ENCODE assay signal across 9 cellular contexts in the genomic region with DNA sequence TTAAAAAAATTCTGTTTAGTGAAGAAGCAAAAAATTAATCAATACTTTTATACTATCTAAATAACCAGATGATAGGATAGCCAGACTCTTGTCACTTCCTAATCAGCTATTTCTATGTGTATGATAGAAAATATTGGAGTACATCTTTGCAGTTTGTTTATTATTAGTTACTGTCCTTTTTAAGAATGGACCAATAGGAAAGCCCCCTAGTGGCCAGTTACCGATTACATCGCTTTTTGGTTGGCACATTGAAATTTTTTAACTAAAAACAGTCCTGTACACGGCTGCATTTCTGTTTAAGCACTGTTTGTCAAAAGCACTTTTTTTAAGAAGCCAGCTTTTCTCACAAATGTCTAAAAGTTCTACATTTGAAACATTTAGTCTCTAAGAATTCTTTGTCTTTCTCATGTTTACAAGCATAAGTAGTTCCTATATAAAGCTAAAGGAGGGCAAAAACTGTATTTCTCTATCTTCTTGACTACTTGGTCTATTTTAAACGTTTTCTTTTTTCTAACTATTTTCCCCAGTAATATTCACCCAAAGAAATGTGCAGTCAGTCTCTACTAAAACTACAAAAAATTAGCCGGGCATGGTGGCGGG.
DNase-seq lines count a peak whose midpoint lies in the region; ATAC-seq, FAIRE-seq and TF ChIP-seq lines count a peak whose summit lies in the region.
"Had no signal": no experiment of that assay in that cellular context is flagged by ENCODE, and none has a peak within 500 bp of the region (broad histone marks: within the 10 kb centered on the region; RNA-seq: fewer than 3 reads in every experiment).

No MANE protein-coding gene starts in this region.

- TF ChIP-seq CTCF in AG09319 (IDR thresholded peaks at IDR 0.05; ENCODE audit: low read depth, low read length) (peak; percentile 68), GM13977 (IDR thresholded peaks at IDR 0.05; ENCODE audit: extremely low read depth, insufficient read depth, missing control alignments) (peak; percentile 60), endothelial cell (IDR thresholded peaks at IDR 0.05; ENCODE audit: unreplicated experiment) (peak; percentile 92), pancreas (IDR thresholded peaks at IDR 0.05) (peak; percentile 44 to 77 (median 76))

- peak; percentile 65 for FAIRE-seq in pancreas (lab: Jason Lieb, UNC)

- H3K27me3 Mint-ChIP-seq in endothelial cell (ENCODE audit: unreplicated experiment) = no peaks in the 10 kb centered on the region
- H3K27me3 Mint-ChIP-seq: central memory CD8-positive, alpha-beta T cell had no signal

- no peaks in the 10 kb centered on the region for H3K9me3 ChIP-seq in pancreas

- 33 to 35% methylated on average over 6 of the region's 6 CpGs for WGBS in pancreas, 2 donors

- no peak for ATAC-seq in pancreas

- H3K4me3 Mint-ChIP-seq in endothelial cell (ENCODE audit: unreplicated experiment) = no peak overlapping the region
- H3K4me3 Mint-ChIP-seq: central memory CD8-positive, alpha-beta T cell had no signal

- H3K4me3 ChIP-seq in pancreas = no peak overlapping the region

- no peaks in the 10 kb centered on the region for H3K4me1 ChIP-seq in pancreas

- H3K36me3 ChIP-seq in pancreas = no peaks in the 10 kb centered on the region

- intact Hi-C loops in pancreas (cut with DNase I) = no loop called here

- H3K27ac Mint-ChIP-seq in endothelial cell (ENCODE audit: unreplicated experiment) = no peak overlapping the region

- no peak for DNase-seq in AG09319 (ENCODE audit: extremely low read depth, low read depth)
- DNase-seq in GM13977 (ENCODE audit: low spot score) = peak; percentile 28
- DNase-seq in OCI-M1 (lab: John Stamatoyannopoulos, UW) = peak; percentile 64
- peak; percentile 27 for DNase-seq in endothelial cell (ENCODE audit: low spot score)
- DNase-seq in pancreas = peak in 1 of 6 donors; percentile 19
- DNase-seq in H4 (ENCODE audit: low spot score) = no peak
- DNase-seq in stimulated activated CD4-positive, alpha-beta T cell treated with anti-CD3 and anti-CD28 coated beads, Interleukin-1b, Interleukin-23, amount 100 ng/mL, for 48 hours = no peak
- DNase-seq in cerebellar nuclear complex (lab: John Stamatoyannopoulos, UW) = no peak

- no peaks in the 10 kb centered on the region for H3K9me3 Mint-ChIP-seq in endothelial cell (ENCODE audit: unreplicated experiment)
- H3K9me3 Mint-ChIP-seq: central memory CD8-positive, alpha-beta T cell had no signal

- H3K27me3 ChIP-seq in pancreas = peaks cover 0 to 14% (median 0%) of the 10 kb centered on the region in 4 donors

- no peak overlapping the region for H3K27ac ChIP-seq in pancreas

- no peaks in the 10 kb centered on the region for H3K36me3 Mint-ChIP-seq in endothelial cell (ENCODE audit: low read depth, unreplicated experiment)

- H3K4me1 Mint-ChIP-seq in endothelial cell (ENCODE audit: unreplicated experiment) = no peaks in the 10 kb centered on the region
- H3K4me1 Mint-ChIP-seq: central memory CD8-positive, alpha-beta T cell had no signal

- in situ Hi-C loops in GM13977 (cut with MboI; ENCODE audit: low pct_unique_long_range_greater_than_20kb, low sequenced_read_pairs, unreplicated experiment) = no loop called here

Comparison
In these comparisons a context has a peak if more than half of its experiments do, and no peak if none do; other contexts are left out.
1. DNase-seq: peak in GM13977 (single experiment), OCI-M1 (single experiment) and endothelial cell (single experiment); none in AG09319 (single experiment), H4 (single experiment), stimulated activated CD4-positive, alpha-beta T cell treated with anti-CD3 and anti-CD28 coated beads, Interleukin-1b, Interleukin-23, amount 100 ng/mL, for 48 hours (single experiment) and cerebellar nuclear complex (0 of 2).
2. Peak in every context shown above with its lines, with median percentiles within 50 percentile points of each other: CTCF ChIP-seq.